Comparison of ENCODE assay signal across 23 cellular contexts in the genomic region with DNA sequence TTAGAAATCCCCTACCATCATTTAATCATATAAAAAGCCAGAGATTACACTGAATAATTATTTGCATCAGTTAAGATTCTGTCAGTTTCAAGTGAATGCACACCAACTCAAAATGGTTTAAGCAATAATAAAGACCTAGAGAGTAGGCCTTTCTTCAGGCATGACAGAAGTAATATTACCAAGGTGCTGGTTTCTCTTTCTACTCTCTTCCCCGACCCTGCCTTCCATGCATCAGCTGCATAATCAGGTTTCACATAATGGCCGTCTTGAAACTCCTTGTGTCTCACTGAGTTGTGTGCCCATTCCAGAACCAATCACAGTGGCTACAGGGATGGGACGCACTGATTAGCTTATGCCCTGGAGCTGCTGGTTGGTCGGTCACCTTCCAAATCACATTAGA.
"Had no signal": no experiment of that assay in that cellular context is flagged by ENCODE, and none has a peak within 500 bp of the region (broad histone marks: within the 10 kb centered on the region; RNA-seq: fewer than 3 reads in every experiment).

No MANE protein-coding gene starts in this region.

- H3K4me3 ChIP-seq: SJCRH30, SK-N-MC had no signal

- DNase-seq: activated CD4-positive, alpha-beta T cell treated with anti-CD3 and anti-CD28 coated beads, Interleukin-2, amount 10 ng/mL, durations not matched to agents 7 days and 5 days; activated CD4-positive, alpha-beta T cell treated with anti-CD3 and anti-CD28 coated beads, Interleukin-2, amount 50 U/mL, for 48 hours; activated CD8-positive, alpha-beta T cell treated with anti-CD3 and anti-CD28 coated beads, Interleukin-2, amount 10 ng/mL, durations not matched to agents 7 days and 5 days; activated gamma-delta T cell; activated naive CD4-positive, alpha-beta T cell treated with Interleukin-2 at 50 U/mL for 16 hours; activated T-cell treated with anti-CD3 and anti-CD28 coated beads, Interleukin-2, amount 50 U/mL, for 24 hours; anterior cingulate cortex; caudate nucleus; cerebellar nuclear complex; Karpas-422; NCI-H1105; NCI-H1417 treated with DMSO at 0.1 percent for 48 hours; NCI-H1694 treated with DMSO at 0.1 percent for 48 hours; NCI-H2081; NCI-H2171; NCI-H510A; NCI-H526; NCI-H748 treated with DMSO at 0.1 percent for 48 hours; SHP77; SJCRH30 had no signal

- H3K27ac ChIP-seq: SJCRH30, SK-N-MC had no signal

- ATAC-seq: activated CD8-positive, alpha-beta T cell treated with anti-CD3 and anti-CD28 coated beads, Interleukin-2, amount 10 ng/mL, durations not matched to agents 7 days and 5 days; Panc1 had no signal

- H3K9me3 ChIP-seq: SJCRH30 had no signal

- FAIRE-seq: bronchial epithelial cell had no signal

- H3K36me3 ChIP-seq: SJCRH30 had no signal

- H3K4me1 ChIP-seq: SJCRH30 had no signal
